In genomic region chr17:42743595-42744282, GRCh38 we compare ENCODE assay signal across 8 cellular contexts. TPM values are rescaled to one million over a fixed set of nuclear protein-coding genes. Genes with fewer than 3 reads are reported as not detected.
A peak's percentile ranks its signal among the peaks of the same experiment; 100 is the strongest.
DNase-seq lines count a peak whose midpoint lies in the region; ATAC-seq lines count a peak whose summit lies in the region.

No MANE protein-coding gene starts in this region.

- peak overlapping the region; percentile 93 for H3K27ac Mint-ChIP-seq in activated naive CD4-positive, alpha-beta T cell treated with anti-CD3 and anti-CD28 coated beads for 36 hours
- peak overlapping the region; percentile 88 for H3K27ac Mint-ChIP-seq in activated CD4-positive, alpha-beta memory T cell treated with anti-CD3 and anti-CD28 coated beads, Interleukin-2, amount 10 ng/mL, durations not matched to agents 7 days and 5 days

- no peaks in the 10 kb centered on the region for H3K36me3 ChIP-seq in iPS-18a (ENCODE audit: control insufficient read depth, low read depth, low read length)

- peaks cover 4% of the 10 kb centered on the region for H3K9me3 ChIP-seq in iPS-18a (ENCODE audit: control insufficient read depth, low read depth, low read length)

- peak overlapping the region; percentile 90 for H3K4me3 Mint-ChIP-seq in activated naive CD4-positive, alpha-beta T cell treated with anti-CD3 and anti-CD28 coated beads for 36 hours
- H3K4me3 Mint-ChIP-seq in activated CD4-positive, alpha-beta memory T cell treated with anti-CD3 and anti-CD28 coated beads, Interleukin-2, amount 10 ng/mL, durations not matched to agents 7 days and 5 days, result peak overlapping the region; percentile 98

- no peaks in the 10 kb centered on the region for H3K9me3 Mint-ChIP-seq in activated naive CD4-positive, alpha-beta T cell treated with anti-CD3 and anti-CD28 coated beads for 36 hours
- no peaks in the 10 kb centered on the region for H3K9me3 Mint-ChIP-seq in activated CD4-positive, alpha-beta memory T cell treated with anti-CD3 and anti-CD28 coated beads, Interleukin-2, amount 10 ng/mL, durations not matched to agents 7 days and 5 days

- DNase-seq in activated naive CD4-positive, alpha-beta T cell treated with anti-CD3 and anti-CD28 coated beads for 36 hours, result no peak
- no peak for DNase-seq in activated naive CD4-positive, alpha-beta T cell treated with Interleukin-2 at 50 U/mL for 16 hours
- no peak for DNase-seq in activated CD4-positive, alpha-beta memory T cell treated with anti-CD3 and anti-CD28 coated beads, Interleukin-2, amount 10 ng/mL, durations not matched to agents 7 days and 5 days
- DNase-seq in substantia nigra (lab: John Stamatoyannopoulos, UW), result no peak

- POLR2A ChIA-PET in activated CD4-positive, alpha-beta memory T cell treated with anti-CD3 and anti-CD28 coated beads, Interleukin-2, amount 10 ng/mL, durations not matched to agents 7 days and 5 days (lab: Charles Lee), result interaction anchor here (1.0 to 1.6 kb wide), 8 partner anchors 8 to 254 kb away, joined by 3 to 7 read pairs (median 3); partner anchors contain the start of genes RAMP2 and RPL27

- intact Hi-C loops in activated naive CD4-positive, alpha-beta T cell treated with anti-CD3 and anti-CD28 coated beads for 36 hours (cut with micrococcal nuclease), result loop anchor here (1.0 to 10.0 kb wide), 5 partner anchors 55 to 1481 kb away; partner anchors contain the start of genes BECN1, CNTD1 and COA3

- ATAC-seq in HG02981 (IDR thresholded peaks at IDR 0.05; ENCODE audit: unreplicated experiment), result no peak
- no peak for ATAC-seq in HG02759 (IDR thresholded peaks at IDR 0.05; ENCODE audit: unreplicated experiment)
- no peak for ATAC-seq in HG02642 (IDR thresholded peaks at IDR 0.05; ENCODE audit: poor library complexity, unreplicated experiment)

- peak overlapping the region; percentile 72 for H3K4me3 ChIP-seq in iPS-18a (ENCODE audit: low read length)

- peaks cover 15% of the 10 kb centered on the region for H3K4me1 ChIP-seq in iPS-18a (ENCODE audit: control insufficient read depth, low read depth, low read length)

- peak overlapping the region; percentile 21 for H3K27ac ChIP-seq in iPS-18a (ENCODE audit: low read length)
- peak overlapping the region; percentile 96 for H3K27ac ChIP-seq in substantia nigra (ENCODE audit: low read depth, low read length, poor library complexity, severe bottlenecking)

- H3K27me3 ChIP-seq in iPS-18a (ENCODE audit: control insufficient read depth, insufficient read depth, low read length), result peaks cover 28% of the 10 kb centered on the region

- peak overlapping the region; percentile 67 for H3K9ac ChIP-seq in iPS-18a (ENCODE audit: low read length)

- no peaks in the 10 kb centered on the region for H3K36me3 Mint-ChIP-seq in activated naive CD4-positive, alpha-beta T cell treated with anti-CD3 and anti-CD28 coated beads for 36 hours (ENCODE audit: low read depth)
- H3K36me3 Mint-ChIP-seq in activated CD4-positive, alpha-beta memory T cell treated with anti-CD3 and anti-CD28 coated beads, Interleukin-2, amount 10 ng/mL, durations not matched to agents 7 days and 5 days (ENCODE audit: low read depth), result peaks cover 3% of the 10 kb centered on the region

- H3K4me1 Mint-ChIP-seq in activated naive CD4-positive, alpha-beta T cell treated with anti-CD3 and anti-CD28 coated beads for 36 hours (ENCODE audit: low read depth), result peaks cover 21% of the 10 kb centered on the region
- peaks cover 17% of the 10 kb centered on the region for H3K4me1 Mint-ChIP-seq in activated CD4-positive, alpha-beta memory T cell treated with anti-CD3 and anti-CD28 coated beads, Interleukin-2, amount 10 ng/mL, durations not matched to agents 7 days and 5 days

- H3K27me3 Mint-ChIP-seq in activated naive CD4-positive, alpha-beta T cell treated with anti-CD3 and anti-CD28 coated beads for 36 hours (ENCODE audit: low read depth), result peaks cover 6% of the 10 kb centered on the region
- H3K27me3 Mint-ChIP-seq in activated CD4-positive, alpha-beta memory T cell treated with anti-CD3 and anti-CD28 coated beads, Interleukin-2, amount 10 ng/mL, durations not matched to agents 7 days and 5 days, result peaks cover 22% of the 10 kb centered on the region

- CTCF ChIA-PET in activated naive CD4-positive, alpha-beta T cell treated with anti-CD3 and anti-CD28 coated beads for 36 hours (lab: Charles Lee), result interaction anchor here (0.8 to 1.2 kb wide), 4 partner anchors 16 to 165 kb away, joined by 3 to 4 read pairs (median 4); partner anchors contain the start of gene BECN1
- CTCF ChIA-PET in activated CD4-positive, alpha-beta memory T cell treated with anti-CD3 and anti-CD28 coated beads, Interleukin-2, amount 10 ng/mL, durations not matched to agents 7 days and 5 days (lab: Charles Lee), result interaction anchor here (0.6 to 1.5 kb wide), 3 partner anchors 20 to 1768 kb away, joined by 3 to 4 read pairs (median 3); no protein-coding TSS in a partner anchor

RNA-seq across cellular contexts. Expression of gene EZH1, which starts 1.1 kb away (rescaled TPM):
- total RNA-seq in activated naive CD4-positive, alpha-beta T cell treated with anti-CD3 and anti-CD28 coated beads for 36 hours, result 10 to 100 TPM; 31.9 to 34.0 TPM
- 10 to 100 TPM; 51.9 to 55.3 TPM for total RNA-seq in activated CD4-positive, alpha-beta memory T cell treated with anti-CD3 and anti-CD28 coated beads, Interleukin-2, amount 10 ng/mL, durations not matched to agents 7 days and 5 days

RNA-seq across cellular contexts. Expression of gene RAMP2, which starts 17.3 kb away (rescaled TPM):
- not detected for total RNA-seq in activated naive CD4-positive, alpha-beta T cell treated with anti-CD3 and anti-CD28 coated beads for 36 hours
- total RNA-seq in activated CD4-positive, alpha-beta memory T cell treated with anti-CD3 and anti-CD28 coated beads, Interleukin-2, amount 10 ng/mL, durations not matched to agents 7 days and 5 days, result not detected

RNA-seq across cellular contexts. Expression of gene VPS25, which starts 29.5 kb away (rescaled TPM):
- 10 to 100 TPM; 57.5 to 58.2 TPM for total RNA-seq in activated naive CD4-positive, alpha-beta T cell treated with anti-CD3 and anti-CD28 coated beads for 36 hours
- total RNA-seq in activated CD4-positive, alpha-beta memory T cell treated with anti-CD3 and anti-CD28 coated beads, Interleukin-2, amount 10 ng/mL, durations not matched to agents 7 days and 5 days, result 10 to 100 TPM; 52.8 to 53.0 TPM

RNA-seq across cellular contexts. Expression of gene WNK4, which starts 36.7 kb away (rescaled TPM):
- under 1 TPM; 0.17 to 0.41 TPM for total RNA-seq in activated naive CD4-positive, alpha-beta T cell treated with anti-CD3 and anti-CD28 coated beads for 36 hours
- under 1 TPM; 0.18 to 0.20 TPM for total RNA-seq in activated CD4-positive, alpha-beta memory T cell treated with anti-CD3 and anti-CD28 coated beads, Interleukin-2, amount 10 ng/mL, durations not matched to agents 7 days and 5 days

RNA-seq across cellular contexts. Expression of gene COA3, which starts 54.8 kb away (rescaled TPM):
- 10 to 100 TPM; 23.7 to 24.4 TPM for total RNA-seq in activated naive CD4-positive, alpha-beta T cell treated with anti-CD3 and anti-CD28 coated beads for 36 hours
- 10 to 100 TPM; 35.1 to 37.0 TPM for total RNA-seq in activated CD4-positive, alpha-beta memory T cell treated with anti-CD3 and anti-CD28 coated beads, Interleukin-2, amount 10 ng/mL, durations not matched to agents 7 days and 5 days
